Comparison of ENCODE assay signal across 40 cellular contexts in genomic region chr3:60629816-60630215, GRCh38.
"Had no signal": no experiment of that assay in that cellular context is flagged by ENCODE, and none has a peak within 500 bp of the region (broad histone marks: within the 10 kb centered on the region; RNA-seq: fewer than 3 reads in every experiment).

No MANE protein-coding gene starts in this region.

- H3K27ac Mint-ChIP-seq: activated naive CD4-positive, alpha-beta T cell treated with anti-CD3 and anti-CD28 coated beads for 36 hours; activated naive CD4-positive, alpha-beta T cell treated with anti-CD3 and anti-CD28 coated beads, Interleukin-2, amount 10 ng/mL, durations not matched to agents 7 days and 5 days; activated naive CD4-positive, alpha-beta T cell treated with anti-CD3 and anti-CD28 coated beads, Interleukin-2, amount 50 U/mL, for 24 hours; activated naive CD4-positive, alpha-beta T cell treated with anti-CD3 and anti-CD28 coated beads, Interleukin-2, amount 50 U/mL, for 72 hours; activated naive CD8-positive, alpha-beta T cell; activated naive CD8-positive, alpha-beta T cell treated with anti-CD3 and anti-CD28 coated beads for 36 hours; activated naive CD8-positive, alpha-beta T cell treated with anti-CD3 and anti-CD28 coated beads, Interleukin-2, amount 10 ng/mL, durations not matched to agents 7 days and 5 days; activated naive CD8-positive, alpha-beta T cell treated with anti-CD3 and anti-CD28 coated beads, Interleukin-2, amount 50 U/mL, for 24 hours; activated T-cell treated with anti-CD3 and anti-CD28 coated beads, Interleukin-2, amount 50 U/mL, for 24 hours; activated T-cell treated with anti-CD3 and anti-CD28 coated beads, Interleukin-2, amount 50 U/mL, for 72 hours; activated T-helper 1 cell treated with anti-CD3 and anti-CD28 coated beads, Interleukin-12 subunit alpha, Interleukin-12 subunit beta, Interleukin-2, Interleukin-4 antibody, amounts not matched to agents 30 ng/mL and 10 ng/mL and 1 ng/mL, durations not matched to agents 14 hours and 24 hours and 36 hours; activated T-helper 17 cell treated with anti-CD3 and anti-CD28 coated beads, Interleukin-2, amount 50 U/mL, for 72 hours; activated T-helper 2 cell treated with anti-CD3 and anti-CD28 coated beads, Interferon-gamma antibody, Interleukin-2, Interleukin-4, amounts not matched to agents 10 μg/mL and 5 μg/mL and 100 μg/mL, durations not matched to agents 14 hours and 24 hours and 36 hours; brain had no signal

- H3K9me3 Mint-ChIP-seq: activated naive CD4-positive, alpha-beta T cell treated with anti-CD3 and anti-CD28 coated beads for 36 hours; activated naive CD4-positive, alpha-beta T cell treated with anti-CD3 and anti-CD28 coated beads, Interleukin-2, amount 10 ng/mL, durations not matched to agents 7 days and 5 days; activated naive CD4-positive, alpha-beta T cell treated with anti-CD3 and anti-CD28 coated beads, Interleukin-2, amount 50 U/mL, for 24 hours; activated naive CD4-positive, alpha-beta T cell treated with anti-CD3 and anti-CD28 coated beads, Interleukin-2, amount 50 U/mL, for 72 hours; activated T-cell treated with anti-CD3 and anti-CD28 coated beads, Interleukin-2, amount 50 U/mL, for 24 hours; activated T-helper 1 cell treated with anti-CD3 and anti-CD28 coated beads, Interleukin-12 subunit alpha, Interleukin-12 subunit beta, Interleukin-2, Interleukin-4 antibody, amounts not matched to agents 30 ng/mL and 10 ng/mL and 1 ng/mL, durations not matched to agents 14 hours and 24 hours and 36 hours; activated T-helper 2 cell treated with anti-CD3 and anti-CD28 coated beads, Interferon-gamma antibody, Interleukin-2, Interleukin-4, amounts not matched to agents 10 μg/mL and 5 μg/mL and 100 μg/mL, durations not matched to agents 14 hours and 24 hours and 36 hours; brain; central memory CD8-positive, alpha-beta T cell had no signal

- H3K4me1 Mint-ChIP-seq: activated naive CD4-positive, alpha-beta T cell treated with anti-CD3 and anti-CD28 coated beads, Interleukin-2, amount 10 ng/mL, durations not matched to agents 7 days and 5 days; activated naive CD4-positive, alpha-beta T cell treated with anti-CD3 and anti-CD28 coated beads, Interleukin-2, amount 50 U/mL, for 24 hours; activated naive CD8-positive, alpha-beta T cell treated with anti-CD3 and anti-CD28 coated beads for 36 hours; activated naive CD8-positive, alpha-beta T cell treated with anti-CD3 and anti-CD28 coated beads, Interleukin-2, amount 10 ng/mL, durations not matched to agents 7 days and 5 days; activated naive CD8-positive, alpha-beta T cell treated with anti-CD3 and anti-CD28 coated beads, Interleukin-2, amount 50 U/mL, for 24 hours; activated T-helper 17 cell treated with anti-CD3 and anti-CD28 coated beads, Interleukin-2, amount 50 U/mL, for 72 hours; central memory CD8-positive, alpha-beta T cell had no signal

- H3K4me3 Mint-ChIP-seq: activated naive CD4-positive, alpha-beta T cell treated with anti-CD3 and anti-CD28 coated beads for 36 hours; activated naive CD4-positive, alpha-beta T cell treated with anti-CD3 and anti-CD28 coated beads, Interleukin-2, amount 10 ng/mL, durations not matched to agents 7 days and 5 days; activated naive CD4-positive, alpha-beta T cell treated with anti-CD3 and anti-CD28 coated beads, Interleukin-2, amount 50 U/mL, for 24 hours; activated naive CD8-positive, alpha-beta T cell; activated naive CD8-positive, alpha-beta T cell treated with anti-CD3 and anti-CD28 coated beads for 36 hours; activated naive CD8-positive, alpha-beta T cell treated with anti-CD3 and anti-CD28 coated beads, Interleukin-2, amount 10 ng/mL, durations not matched to agents 7 days and 5 days; activated naive CD8-positive, alpha-beta T cell treated with anti-CD3 and anti-CD28 coated beads, Interleukin-2, amount 50 U/mL, for 24 hours; activated T-cell treated with anti-CD3 and anti-CD28 coated beads, Interleukin-2, amount 50 U/mL, for 24 hours; activated T-cell treated with anti-CD3 and anti-CD28 coated beads, Interleukin-2, amount 50 U/mL, for 4 hours; activated T-cell treated with anti-CD3 and anti-CD28 coated beads, Interleukin-2, amount 50 U/mL, for 72 hours; activated T-helper 1 cell treated with anti-CD3 and anti-CD28 coated beads, Interleukin-12 subunit alpha, Interleukin-12 subunit beta, Interleukin-2, Interleukin-4 antibody, amounts not matched to agents 30 ng/mL and 10 ng/mL and 1 ng/mL, durations not matched to agents 14 hours and 24 hours and 36 hours; activated T-helper 17 cell treated with anti-CD3 and anti-CD28 coated beads, Interleukin-2, amount 50 U/mL, for 72 hours; brain; central memory CD8-positive, alpha-beta T cell had no signal

- H3K27me3 Mint-ChIP-seq: activated naive CD8-positive, alpha-beta T cell; activated naive CD8-positive, alpha-beta T cell treated with anti-CD3 and anti-CD28 coated beads for 36 hours; activated naive CD8-positive, alpha-beta T cell treated with anti-CD3 and anti-CD28 coated beads, Interleukin-2, amount 10 ng/mL, durations not matched to agents 7 days and 5 days; activated naive CD8-positive, alpha-beta T cell treated with anti-CD3 and anti-CD28 coated beads, Interleukin-2, amount 50 U/mL, for 24 hours; activated T-helper 17 cell treated with anti-CD3 and anti-CD28 coated beads, Interleukin-2, amount 50 U/mL, for 72 hours; brain had no signal

- H3K27ac ChIP-seq: adrenal gland, ascending aorta, body of pancreas, brain microvascular endothelial cell, breast epithelium, cardiac muscle cell had no signal

- DNase-seq: activated effector memory CD4-positive, alpha-beta T cell treated with anti-CD3 and anti-CD28 coated beads, Interleukin-2, amount 50 U/mL, for 16 hours; activated effector memory CD4-positive, alpha-beta T cell treated with Interleukin-2 at 50 U/mL for 16 hours; activated gamma-delta T cell; activated gamma-delta T cell treated with Interleukin-2 at 50 U/mL for 16 hours; activated naive CD4-positive, alpha-beta T cell; activated naive CD4-positive, alpha-beta T cell treated with anti-CD3 and anti-CD28 coated beads for 36 hours; activated naive CD4-positive, alpha-beta T cell treated with anti-CD3 and anti-CD28 coated beads, Interleukin-2, amount 10 ng/mL, durations not matched to agents 7 days and 5 days; activated naive CD4-positive, alpha-beta T cell treated with anti-CD3 and anti-CD28 coated beads, Interleukin-2, amount 50 U/mL, for 16 hours; activated naive CD4-positive, alpha-beta T cell treated with Interleukin-2 at 50 U/mL for 16 hours; activated naive CD8-positive, alpha-beta T cell treated with anti-CD3 and anti-CD28 coated beads for 36 hours; activated naive CD8-positive, alpha-beta T cell treated with anti-CD3 and anti-CD28 coated beads, Interleukin-2, amount 10 ng/mL, durations not matched to agents 7 days and 5 days; activated naive CD8-positive, alpha-beta T cell treated with anti-CD3 and anti-CD28 coated beads, Interleukin-2, amount 50 U/mL, for 24 hours; activated T-cell treated with anti-CD3 and anti-CD28 coated beads, Interleukin-2, amount 50 U/mL, for 1 hour; activated T-cell treated with anti-CD3 and anti-CD28 coated beads, Interleukin-2, amount 50 U/mL, for 24 hours; activated T-cell treated with anti-CD3 and anti-CD28 coated beads, Interleukin-2, amount 50 U/mL, for 4 hours; activated T-cell treated with anti-CD3 and anti-CD28 coated beads, Interleukin-2, amount 50 U/mL, for 48 hours; activated T-cell treated with anti-CD3 and anti-CD28 coated beads, Interleukin-2, amount 50 U/mL, for 72 hours; adrenal gland; amniotic stem cell; amygdala; anterior cingulate cortex; aorta; body of pancreas; brain microvascular endothelial cell; caudate nucleus; central memory CD4-positive, alpha-beta T cell; cerebellar nuclear complex had no signal

- H3K4me1 ChIP-seq: adrenal gland, ascending aorta, body of pancreas, breast epithelium had no signal

- FAIRE-seq: astrocyte, bronchial epithelial cell had no signal

- H3K36me3 ChIP-seq: adrenal gland, ascending aorta, brain microvascular endothelial cell, breast epithelium, cardiac muscle cell had no signal

- H3K4me3 ChIP-seq: adrenal gland, ascending aorta, body of pancreas, breast epithelium, cardiac muscle cell had no signal

- H3K36me3 Mint-ChIP-seq: activated naive CD4-positive, alpha-beta T cell treated with anti-CD3 and anti-CD28 coated beads, Interleukin-2, amount 10 ng/mL, durations not matched to agents 7 days and 5 days; activated naive CD8-positive, alpha-beta T cell treated with anti-CD3 and anti-CD28 coated beads for 36 hours; activated naive CD8-positive, alpha-beta T cell treated with anti-CD3 and anti-CD28 coated beads, Interleukin-2, amount 10 ng/mL, durations not matched to agents 7 days and 5 days; brain had no signal

- H3K27me3 ChIP-seq: adrenal gland, ascending aorta, body of pancreas, brain microvascular endothelial cell, breast epithelium, cardiac muscle cell had no signal

- H3K9me3 ChIP-seq: adrenal gland, ascending aorta, body of pancreas, breast epithelium had no signal

- ATAC-seq: activated naive CD4-positive, alpha-beta T cell treated with anti-CD3 and anti-CD28 coated beads, Interleukin-2, amount 50 U/mL, for 72 hours; activated naive CD8-positive, alpha-beta T cell treated with anti-CD3 and anti-CD28 coated beads, Interleukin-2, amount 50 U/mL, for 24 hours; activated T-cell treated with anti-CD3 and anti-CD28 coated beads, Interleukin-2, amount 50 U/mL, for 4 hours; activated T-cell treated with anti-CD3 and anti-CD28 coated beads, Interleukin-2, amount 50 U/mL, for 72 hours; activated T-helper 17 cell treated with anti-CD3 and anti-CD28 coated beads, Interleukin-2, amount 50 U/mL, for 72 hours; body of pancreas had no signal
